ENCODE assay signal across 8 cellular contexts in genomic region chr19:49593233-49594113, GRCh38. TPM values are rescaled to one million over a fixed set of nuclear protein-coding genes. Genes with fewer than 3 reads are reported as not detected.
DNase-seq lines count a peak whose midpoint lies in the region; ATAC-seq, FAIRE-seq and TF ChIP-seq lines count a peak whose summit lies in the region.

No MANE protein-coding gene starts in this region.

- CTCF ChIA-PET in GM10248 (lab: Yijun Ruan, JAX) = interaction anchor here (0.7 to 1.4 kb wide), 4 partner anchors 12 to 85 kb away, joined by 3 to 4 read pairs (median 4); partner anchors contain the start of gene PRRG2

- peak overlapping the region; percentile 34 to 45 for H3K9ac ChIP-seq in kidney (ENCODE audit: low read length in 2 of 2)

- TF ChIP-seq CTCF in GM10248 (IDR thresholded peaks at IDR 0.05; ENCODE audit: control extremely low read depth, extremely low read depth, low read depth, missing control alignments) (no peak), kidney (IDR thresholded peaks at IDR 0.05; ENCODE audit: borderline replicate concordance, extremely low read depth, insufficient read depth) (no peak)

- H3K9me3 ChIP-seq in kidney (ENCODE audit: control insufficient read depth in 1 of 2, low read length in 2 of 2) = no peaks in the 10 kb centered on the region

- peak overlapping the region; percentile 24 to 79 for H3K4me3 ChIP-seq in kidney (ENCODE audit: low read length in 2 of 2)

- FAIRE-seq in kidney (lab: Jason Lieb, UNC) = no peak

- peaks cover 0 to 15% of the 10 kb centered on the region in 2 donors for H3K4me1 ChIP-seq in kidney (ENCODE audit: control insufficient read depth in 1 of 2, insufficient read depth in 1 of 2, low read depth in 1 of 2, low read length in 2 of 2)

- peak; percentile 44 for ATAC-seq in HG02678 (IDR thresholded peaks at IDR 0.05; ENCODE audit: unreplicated experiment)

- peak overlapping the region; percentile 37 to 57 for H3K27ac ChIP-seq in kidney (ENCODE audit: low read depth in 2 of 2, low read length in 2 of 2)

- peaks cover 0 to 13% of the 10 kb centered on the region in 2 donors for H3K36me3 ChIP-seq in kidney (ENCODE audit: control insufficient read depth in 1 of 2, insufficient read depth in 2 of 2, low read length in 2 of 2)

- intact Hi-C loops in kidney (cut with DNase I) = no loop called here

- DNase-seq in GM10248 (ENCODE audit: extremely low spot score) (peak; percentile 100), NCI-H2196 (lab: John Stamatoyannopoulos, UW; ENCODE audit: unreplicated experiment) (peak; percentile 90), cerebellar nuclear complex (lab: John Stamatoyannopoulos, UW) (peak; percentile 22 to 68), kidney (peak; percentile 97), GOT3 (lab: John Stamatoyannopoulos, UW) (no peak)
- peak; percentile 85 for DNase-seq in activated CD4-positive, alpha-beta T cell treated with anti-CD3 and anti-CD28 coated beads for 1 hour
- peak; percentile 93 for DNase-seq in stimulated activated CD4-positive, alpha-beta T cell treated with anti-CD3 and anti-CD28 coated beads, Interleukin-12 subunit alpha, Interleukin-12 subunit beta, amount 100 ng/mL, for 4 hours

- POLR2A ChIA-PET in GM10248 (lab: Yijun Ruan, JAX) = interaction anchor here (0.6 to 1.9 kb wide), 7 partner anchors 14 to 880 kb away, joined by 3 to 9 read pairs (median 4); partner anchors contain the start of genes RRAS and SCAF1

RNA-seq across cellular contexts. Expression of gene PRR12, which starts 2.5 kb away (rescaled TPM):
- 27.4 TPM for total RNA-seq in kidney
- 4.9 TPM for polyA plus RNA-seq in kidney (ENCODE audit: insufficient read depth, low read depth, low replicate concordance)

RNA-seq across cellular contexts. Expression of gene PRRG2, which starts 12.4 kb away (rescaled TPM):
- 14.9 TPM for total RNA-seq in kidney
- polyA plus RNA-seq in kidney (ENCODE audit: insufficient read depth, low read depth, low replicate concordance) = 17.6 TPM

RNA-seq across cellular contexts. Expression of gene NOSIP, which starts 13.1 kb away (rescaled TPM):
- 52.8 TPM for total RNA-seq in kidney
- 122 TPM for polyA plus RNA-seq in kidney (ENCODE audit: insufficient read depth, low read depth, low replicate concordance)

RNA-seq across cellular contexts. Expression of gene RRAS, which starts 46.5 kb away (rescaled TPM):
- 92.3 TPM for total RNA-seq in kidney
- polyA plus RNA-seq in kidney (ENCODE audit: insufficient read depth, low read depth, low replicate concordance) = 140 TPM

RNA-seq across cellular contexts. Expression of gene SCAF1, which starts 48.5 kb away (rescaled TPM):
- 69.0 TPM for total RNA-seq in kidney
- polyA plus RNA-seq in kidney (ENCODE audit: insufficient read depth, low read depth, low replicate concordance) = 18.1 TPM
